Comparison of ENCODE assay signal across 26 cellular contexts in the genomic region with DNA sequence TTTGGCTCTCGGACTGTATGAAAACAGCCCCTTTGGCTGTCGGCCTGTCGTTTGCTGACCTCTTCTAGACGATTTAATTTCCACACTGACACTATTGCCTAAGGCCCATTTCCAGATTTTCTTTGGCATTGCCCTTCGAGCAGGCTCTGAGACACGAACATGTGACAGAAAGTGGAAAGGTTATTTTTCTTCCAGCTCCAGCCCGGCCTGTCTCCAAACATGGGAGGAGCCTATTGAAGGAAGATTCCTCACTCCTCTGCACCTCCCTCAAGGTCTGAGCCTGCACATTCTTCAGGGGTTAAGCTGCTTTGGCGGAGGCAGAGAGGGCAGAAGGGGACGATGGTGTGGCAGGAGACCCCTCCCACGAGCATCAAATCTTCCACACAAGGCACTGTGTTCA.
DNase-seq lines count a peak whose midpoint lies in the region; ATAC-seq, FAIRE-seq and TF ChIP-seq lines count a peak whose summit lies in the region.
"Had no signal": no experiment of that assay in that cellular context is flagged by ENCODE, and none has a peak within 500 bp of the region (broad histone marks: within the 10 kb centered on the region; RNA-seq: fewer than 3 reads in every experiment).

No MANE protein-coding gene starts in this region.

- H3K79me2 ChIP-seq in GM23338 (replicated peaks; ENCODE audit: insufficient read depth): no peaks in the 10 kb centered on the region
- H3K79me2 ChIP-seq in astrocyte (ENCODE audit: insufficient read depth, low read length): no peaks in the 10 kb centered on the region

- peaks cover 6% of the 10 kb centered on the region; the same call in 1 of the 2 replicates for H3K9me2 ChIP-seq in GM23338 (ENCODE audit: insufficient read depth)

- peak; percentile 89 for ATAC-seq in GM23338
- peak; percentile 88 for ATAC-seq in gastroesophageal sphincter
- no peak for ATAC-seq in stimulated activated naive B cell treated with anti-CD40 and anti-IgM and Interleukin-4, amounts not matched to agents 10 μg/mL and 1 μg/mL and 100 μg/mL, for 72 hours (replicated peaks)
- no peak for ATAC-seq in CD8-positive, alpha-beta T cell
- ATAC-seq: activated CD8-positive, alpha-beta T cell treated with anti-CD3 and anti-CD28 coated beads for 36 hours; heart right ventricle; left colon had no signal

- peaks cover 7% of the 10 kb centered on the region for H3K27me3 Mint-ChIP-seq in GM23338 (ENCODE audit: insufficient read depth, low read depth, poor library complexity)
- H3K27me3 Mint-ChIP-seq in astrocyte (ENCODE audit: low read depth, unreplicated experiment): peaks cover 13% of the 10 kb centered on the region
- H3K27me3 Mint-ChIP-seq in stimulated activated naive B cell treated with anti-CD40 and anti-IgM and Interleukin-4, amounts not matched to agents 10 μg/mL and 1 μg/mL and 100 μg/mL, for 72 hours: peaks cover 15 to 17% of the 10 kb centered on the region in 2 donors
- H3K27me3 Mint-ChIP-seq in CD8-positive, alpha-beta T cell (ENCODE audit: low read depth): peaks cover 14% of the 10 kb centered on the region
- H3K27me3 Mint-ChIP-seq: stimulated activated naive CD8-positive, alpha-beta T cell treated with anti-CD3 and anti-CD28 coated beads, Interleukin-15, Interleukin-2, amounts not matched to agents 100 ng/mL and 50 ng/mL, for 24 hours had no signal

- H4K20me1 ChIP-seq in GM23338 (replicated peaks; ENCODE audit: insufficient read depth) (no peaks in the 10 kb centered on the region), astrocyte (ENCODE audit: insufficient read depth, low read length) (no peaks in the 10 kb centered on the region)

- H3F3A ChIP-seq in GM23338 (replicated peaks; ENCODE audit: low read depth): no peaks in the 10 kb centered on the region

- TF ChIP-seq EP300 in gastroesophageal sphincter (IDR thresholded peaks at IDR 0.05): no peak

- H3K36me3 Mint-ChIP-seq in GM23338 (ENCODE audit: low read depth) (no peaks in the 10 kb centered on the region), astrocyte (ENCODE audit: low read depth, unreplicated experiment) (no peaks in the 10 kb centered on the region)
- no peaks in the 10 kb centered on the region for H3K36me3 Mint-ChIP-seq in stimulated activated naive B cell treated with anti-CD40 and anti-IgM and Interleukin-4, amounts not matched to agents 10 μg/mL and 1 μg/mL and 100 μg/mL, for 72 hours
- no peaks in the 10 kb centered on the region for H3K36me3 Mint-ChIP-seq in CD8-positive, alpha-beta T cell
- H3K36me3 Mint-ChIP-seq: activated naive CD8-positive, alpha-beta T cell treated with anti-CD3 and anti-CD28 coated beads for 36 hours; CD8-positive, alpha-beta memory T cell had no signal

- peaks cover 14% of the 10 kb centered on the region; the same call in 2 of the 3 replicates for H3K4me1 Mint-ChIP-seq in GM23338
- H3K4me1 Mint-ChIP-seq in astrocyte (ENCODE audit: low read depth, unreplicated experiment): peaks cover 6% of the 10 kb centered on the region
- no peaks in the 10 kb centered on the region for H3K4me1 Mint-ChIP-seq in stimulated activated naive B cell treated with anti-CD40 and anti-IgM and Interleukin-4, amounts not matched to agents 10 μg/mL and 1 μg/mL and 100 μg/mL, for 72 hours
- H3K4me1 Mint-ChIP-seq in CD8-positive, alpha-beta T cell (ENCODE audit: low read depth): no peaks in the 10 kb centered on the region
- H3K4me1 Mint-ChIP-seq: activated naive CD8-positive, alpha-beta T cell treated with anti-CD3 and anti-CD28 coated beads for 36 hours; B cell; CD8-positive, alpha-beta memory T cell; central memory CD8-positive, alpha-beta T cell; memory B cell had no signal

- H3K4me3 ChIP-seq in GM23338 (no peak overlapping the region), astrocyte (ENCODE audit: insufficient read depth, low read depth, low read length) (no peak overlapping the region), gastroesophageal sphincter (no peak overlapping the region), retinal pigment epithelial cell (ENCODE audit: low read length) (no peak overlapping the region)
- no peak overlapping the region for H3K4me3 ChIP-seq in CD8-positive, alpha-beta T cell (ENCODE audit: low read depth, low read length)
- H3K4me3 ChIP-seq: heart right ventricle, SK-N-MC, thyroid gland had no signal

- H3K4me3 Mint-ChIP-seq in GM23338: no peak overlapping the region
- no peak overlapping the region for H3K4me3 Mint-ChIP-seq in astrocyte (ENCODE audit: unreplicated experiment)
- no peak overlapping the region for H3K4me3 Mint-ChIP-seq in stimulated activated naive B cell treated with anti-CD40 and anti-IgM and Interleukin-4, amounts not matched to agents 10 μg/mL and 1 μg/mL and 100 μg/mL, for 72 hours
- no peak overlapping the region for H3K4me3 Mint-ChIP-seq in CD8-positive, alpha-beta T cell
- H3K4me3 Mint-ChIP-seq: activated CD8-positive, alpha-beta T cell treated with anti-CD3 and anti-CD28 coated beads for 36 hours; activated naive CD8-positive, alpha-beta T cell treated with anti-CD3 and anti-CD28 coated beads for 36 hours; B cell; CD8-positive, alpha-beta memory T cell; central memory CD8-positive, alpha-beta T cell; memory B cell; stimulated activated naive CD8-positive, alpha-beta T cell treated with anti-CD3 and anti-CD28 coated beads, Interleukin-15, Interleukin-2, amounts not matched to agents 100 ng/mL and 50 ng/mL, for 24 hours had no signal

- H3K9me3 Mint-ChIP-seq in GM23338: no peaks in the 10 kb centered on the region
- H3K9me3 Mint-ChIP-seq in astrocyte (ENCODE audit: unreplicated experiment): peaks cover 2% of the 10 kb centered on the region
- peaks cover 0 to 3% of the 10 kb centered on the region in 2 donors for H3K9me3 Mint-ChIP-seq in stimulated activated naive B cell treated with anti-CD40 and anti-IgM and Interleukin-4, amounts not matched to agents 10 μg/mL and 1 μg/mL and 100 μg/mL, for 72 hours
- H3K9me3 Mint-ChIP-seq in CD8-positive, alpha-beta T cell: peaks cover 3% of the 10 kb centered on the region
- H3K9me3 Mint-ChIP-seq: central memory CD8-positive, alpha-beta T cell had no signal

- H3K9ac ChIP-seq in astrocyte (ENCODE audit: low read length): no peak overlapping the region

- H3K9me3 ChIP-seq in astrocyte (ENCODE audit: insufficient read depth, low read depth, low read length): no peaks in the 10 kb centered on the region
- peaks cover 0 to 12% (median 0%) of the 10 kb centered on the region in 3 donors for H3K9me3 ChIP-seq in gastroesophageal sphincter
- peaks cover 6% of the 10 kb centered on the region for H3K9me3 ChIP-seq in CD8-positive, alpha-beta T cell (ENCODE audit: low read length)
- H3K9me3 ChIP-seq: thyroid gland had no signal

- H3K27ac ChIP-seq in GM23338 (ENCODE audit: low read depth) (no peak overlapping the region), astrocyte (ENCODE audit: low read depth, low read length) (no peak overlapping the region), gastroesophageal sphincter (peak overlapping the region; percentile 54 to 79 (median 74))
- no peak overlapping the region for H3K27ac ChIP-seq in CD8-positive, alpha-beta T cell (ENCODE audit: low read depth, low read length)
- H3K27ac ChIP-seq: heart right ventricle, SK-N-MC, thyroid gland had no signal

- H3K36me3 ChIP-seq in GM23338 (ENCODE audit: insufficient read depth) (no peaks in the 10 kb centered on the region), astrocyte (ENCODE audit: insufficient read depth, low read length) (no peaks in the 10 kb centered on the region), gastroesophageal sphincter (no peaks in the 10 kb centered on the region)
- no peaks in the 10 kb centered on the region for H3K36me3 ChIP-seq in CD8-positive, alpha-beta T cell (ENCODE audit: insufficient read depth, low read length)
- H3K36me3 ChIP-seq: heart right ventricle, thyroid gland had no signal

- CTCF ChIA-PET in CD8-positive, alpha-beta T cell (lab: Charles Lee): no interaction called here

- H3K27ac Mint-ChIP-seq in GM23338 (no peak overlapping the region), astrocyte (ENCODE audit: unreplicated experiment) (no peak overlapping the region)
- H3K27ac Mint-ChIP-seq in stimulated activated naive B cell treated with anti-CD40 and anti-IgM and Interleukin-4, amounts not matched to agents 10 μg/mL and 1 μg/mL and 100 μg/mL, for 72 hours: no peak overlapping the region
- H3K27ac Mint-ChIP-seq in CD8-positive, alpha-beta T cell: no peak overlapping the region
- H3K27ac Mint-ChIP-seq: activated CD8-positive, alpha-beta T cell treated with anti-CD3 and anti-CD28 coated beads for 36 hours; activated naive CD8-positive, alpha-beta T cell treated with anti-CD3 and anti-CD28 coated beads for 36 hours; B cell; CD8-positive, alpha-beta memory T cell; memory B cell; stimulated activated naive CD8-positive, alpha-beta T cell treated with anti-CD3 and anti-CD28 coated beads, Interleukin-15, Interleukin-2, amounts not matched to agents 100 ng/mL and 50 ng/mL, for 24 hours had no signal

- H2AFZ ChIP-seq in GM23338 (peak overlapping the region; percentile 69; the same call in 1 of the 2 replicates), astrocyte (ENCODE audit: low read depth, low read length) (peak overlapping the region; percentile 21)

- no peak for TF ChIP-seq POLR2A in gastroesophageal sphincter (IDR thresholded peaks at IDR 0.05)

- peak; percentile 38 for DNase-seq in GM23338 (ENCODE audit: low spot score)
- peak; percentile 10 for DNase-seq in astrocyte (ENCODE audit: low read depth)
- peak; percentile 58 for DNase-seq in retinal pigment epithelial cell (ENCODE audit: low read depth)
- no peak for DNase-seq in stimulated activated naive B cell treated with anti-CD40 and anti-IgM and Interleukin-4, amounts not matched to agents 10 μg/mL and 1 μg/mL and 100 μg/mL, for 72 hours
- DNase-seq in stimulated activated CD4-positive, alpha-beta T cell treated with anti-CD3 and anti-CD28 coated beads, Interleukin-4, amount 100 ng/mL, for 1 hour: no peak
- no peak for DNase-seq in NOMO-1 treated with dmso at 0.1 percent for 144 hours (lab: John Stamatoyannopoulos, UW; ENCODE audit: unreplicated experiment)
- no peak for DNase-seq in CD8-positive, alpha-beta T cell
- DNase-seq: activated CD8-positive, alpha-beta T cell treated with anti-CD3 and anti-CD28 coated beads for 36 hours; activated effector memory CD4-positive, alpha-beta T cell treated with Interleukin-2 at 50 U/mL for 16 hours; activated naive CD8-positive, alpha-beta T cell treated with anti-CD3 and anti-CD28 coated beads for 36 hours; CD8-positive, alpha-beta memory T cell; DMS153; GOT3; heart right ventricle; left colon; NCI-H1105; NCI-H1930; NCI-H2227 treated with DMSO at 0.1 percent for 48 hours; nucleus accumbens; thyroid gland had no signal

- 14 to 18% methylated on average over 4 of the region's 10 CpGs for WGBS in gastroesophageal sphincter (ENCODE audit: low coverage in 1 of 2), 2 donors

- FAIRE-seq in astrocyte (lab: Jason Lieb, UNC): no peak

- TF ChIP-seq CTCF in GM23338 (conservative IDR thresholded peaks at IDR 0.05; ENCODE audit: low read depth in 2 of 2) (no peak), astrocyte (IDR thresholded peaks at IDR 0.05; ENCODE audit: insufficient read depth, low read depth, low read length) (no peak), gastroesophageal sphincter (IDR thresholded peaks at IDR 0.05) (no peak), retinal pigment epithelial cell (conservative IDR thresholded peaks at IDR 0.05; ENCODE audit: low read depth, low read length) (no peak)
- no peak for TF ChIP-seq CTCF in CD8-positive, alpha-beta T cell (IDR thresholded peaks at IDR 0.05)

- no peaks in the 10 kb centered on the region for H3K27me3 ChIP-seq in GM23338 (ENCODE audit: insufficient read depth)
- H3K27me3 ChIP-seq in astrocyte (ENCODE audit: insufficient read depth, low read length): peaks cover 2% of the 10 kb centered on the region
- H3K27me3 ChIP-seq in gastroesophageal sphincter: no peaks in the 10 kb centered on the region
- H3K27me3 ChIP-seq in CD8-positive, alpha-beta T cell (ENCODE audit: insufficient read depth, low read length): no peaks in the 10 kb centered on the region
- H3K27me3 ChIP-seq: thyroid gland had no signal

- H3K4me2 ChIP-seq in GM23338: no peak overlapping the region
- no peak overlapping the region for H3K4me2 ChIP-seq in astrocyte (ENCODE audit: low read length)

- intact Hi-C loops in CD8-positive, alpha-beta T cell (cut with DNase I, micrococcal nuclease): no loop called here

- H3K4me1 ChIP-seq in GM23338 (ENCODE audit: insufficient read depth) (peaks cover 6% of the 10 kb centered on the region; the same call in 1 of the 2 replicates), astrocyte (ENCODE audit: insufficient read depth, low read length) (no peaks in the 10 kb centered on the region), gastroesophageal sphincter (peaks cover 5 to 40% (median 10%) of the 10 kb centered on the region in 3 donors)
- H3K4me1 ChIP-seq in CD8-positive, alpha-beta T cell (ENCODE audit: insufficient read depth, low read length): no peaks in the 10 kb centered on the region
- H3K4me1 ChIP-seq: heart right ventricle, thyroid gland had no signal

- POLR2A ChIA-PET in CD8-positive, alpha-beta T cell (lab: Charles Lee): no interaction called here

Comparison
In these comparisons a context has a peak if more than half of its experiments do, and no peak if none do; other contexts are left out.
1. ATAC-seq: peak in GM23338 (single experiment) and gastroesophageal sphincter (single experiment); none in stimulated activated naive B cell treated with anti-CD40 and anti-IgM and Interleukin-4, amounts not matched to agents 10 μg/mL and 1 μg/mL and 100 μg/mL, for 72 hours (0 of 2) and CD8-positive, alpha-beta T cell (single experiment).
2. DNase-seq: peak in GM23338 (single experiment), astrocyte (single experiment) and retinal pigment epithelial cell (single experiment); none in stimulated activated naive B cell treated with anti-CD40 and anti-IgM and Interleukin-4, amounts not matched to agents 10 μg/mL and 1 μg/mL and 100 μg/mL, for 72 hours (single experiment), stimulated activated CD4-positive, alpha-beta T cell treated with anti-CD3 and anti-CD28 coated beads, Interleukin-4, amount 100 ng/mL, for 1 hour (single experiment), NOMO-1 treated with dmso at 0.1 percent for 144 hours (single experiment) and CD8-positive, alpha-beta T cell (0 of 7).
3. H3K27ac ChIP-seq: peak in gastroesophageal sphincter (4 of 4); none in GM23338 (single experiment), astrocyte (single experiment) and CD8-positive, alpha-beta T cell (single experiment).